8 cellular contexts compared by ENCODE assay signal in genomic region chr1:203271018-203271743, GRCh38. TPM values are rescaled to one million over a fixed set of nuclear protein-coding genes. Genes with fewer than 3 reads are reported as not detected.
DNase-seq lines count a peak whose midpoint lies in the region; ATAC-seq, FAIRE-seq and TF ChIP-seq lines count a peak whose summit lies in the region.

No MANE protein-coding gene starts in this region.

- peaks cover 0 to 11% (median 8%) of the 10 kb centered on the region in 3 donors for H3K4me1 ChIP-seq in pancreas

- no peaks in the 10 kb centered on the region for H3K36me3 ChIP-seq in pancreas

- WGBS in pancreas, 2 donors: 20 to 23% methylated on average over 8 of the region's 8 CpGs

- no peaks in the 10 kb centered on the region for H3K9me3 ChIP-seq in pancreas

- intact Hi-C loops in pancreas (cut with DNase I): loop anchor here (5.0 to 10.0 kb wide), 3 partner anchors 64 to 211 kb away; no protein-coding TSS in a partner anchor

- DNase-seq in AG10803 (ENCODE audit: low read depth) (peak; percentile 70), NCI-H82 (lab: John Stamatoyannopoulos, UW) (peak; percentile 91), fibroblast of peridontal ligament (ENCODE audit: extremely low read depth) (peak; percentile 73), pancreas (peak in 4 of 6 donors; percentile 56 to 78 (median 62))
- peak; percentile 54 for DNase-seq in activated CD8-positive, alpha-beta memory T cell treated with anti-CD3 and anti-CD28 coated beads, Interleukin-2, amount 50 U/mL, for 24 hours (ENCODE audit: extremely low read depth)

- no peaks in the 10 kb centered on the region for H3K27me3 ChIP-seq in pancreas

- peak; percentile 39 for ATAC-seq in GM19372 (IDR thresholded peaks at IDR 0.05; ENCODE audit: low read depth, unreplicated experiment)
- ATAC-seq in pancreas: peak; percentile 33 to 55 (median 42)
- ATAC-seq in GM18517 (IDR thresholded peaks at IDR 0.05; ENCODE audit: unreplicated experiment): no peak
- no peak for ATAC-seq in esophagus mucosa

- no peak overlapping the region for H3K27ac ChIP-seq in pancreas

- FAIRE-seq in pancreas (lab: Jason Lieb, UNC): no peak

- H3K4me3 ChIP-seq in AG10803 (ENCODE audit: low read length): no peak overlapping the region
- H3K4me3 ChIP-seq in pancreas: no peak overlapping the region

- TF ChIP-seq CTCF in AG10803 (conservative IDR thresholded peaks at IDR 0.05; ENCODE audit: low read length): no peak
- no peak for TF ChIP-seq CTCF in pancreas (IDR thresholded peaks at IDR 0.05)

RNA-seq across cellular contexts. Expression of gene BTG2, which starts 34.1 kb away (rescaled TPM):
- total RNA-seq in pancreas: 100 to 1,000 TPM in 5 of 6 donors, 10 to 100 TPM in 1; 83.1 to 452 (median 192) TPM
- polyA plus RNA-seq in pancreas: 100 to 1,000 TPM; 143 to 197 TPM
- total RNA-seq in esophagus mucosa: 22.6 TPM

RNA-seq across cellular contexts. Expression of gene CHIT1, which starts 41.7 kb away (rescaled TPM):
- total RNA-seq in pancreas: under 1 TPM; 0.05 to 0.38 (median 0.18) TPM
- under 1 TPM; 0.23 to 0.28 TPM for polyA plus RNA-seq in pancreas
- 0.20 TPM for total RNA-seq in esophagus mucosa

Comparison
In these comparisons a context has a peak if more than half of its experiments do, and no peak if none do; other contexts are left out.
1. ATAC-seq: peak in GM19372 (single experiment) and pancreas (4 of 4); none in GM18517 (single experiment) and esophagus mucosa (single experiment).
2. Peak in every context shown above with its lines, with median percentiles within 50 percentile points of each other: DNase-seq.